In genomic region chr6:158293122-158293521, GRCh38 we compare ENCODE assay signal across 20 cellular contexts. TPM values are rescaled to one million over a fixed set of nuclear protein-coding genes. Genes with fewer than 3 reads are reported as not detected.
DNase-seq lines count a peak whose midpoint lies in the region; ATAC-seq and TF ChIP-seq lines count a peak whose summit lies in the region.
"Had no signal": no experiment of that assay in that cellular context is flagged by ENCODE, and none has a peak within 500 bp of the region (broad histone marks: within the 10 kb centered on the region; RNA-seq: fewer than 3 reads in every experiment).

No MANE protein-coding gene starts in this region.

- H3K79me2 ChIP-seq in OCI-LY7 (ENCODE audit: insufficient read depth, low read depth, low read length) (peaks cover 39% of the 10 kb centered on the region; the same call in 1 of the 2 replicates), MM.1S (ENCODE audit: low read length) (peaks cover 12% of the 10 kb centered on the region; the same call in 1 of the 2 replicates)

- H3K27ac ChIP-seq in CD4-positive, alpha-beta T cell (ENCODE audit: low read depth, low read length), result no peak overlapping the region
- H3K27ac ChIP-seq in OCI-LY7 (ENCODE audit: low read depth, low read length, poor library complexity, severe bottlenecking) (no peak overlapping the region), MM.1S (ENCODE audit: low read length) (no peak overlapping the region)
- H3K27ac ChIP-seq: PC-9, right lobe of liver, tibial artery had no signal

- H3K4me1 Mint-ChIP-seq in CD4-positive, alpha-beta T cell (ENCODE audit: low read depth), result peaks cover 36% of the 10 kb centered on the region
- H3K4me1 Mint-ChIP-seq: GM23338, WTC11 had no signal

- H3K4me2 ChIP-seq in OCI-LY7 (ENCODE audit: low read length) (0 out of 2 replicates have a peak overlapping the region, but pooled peaks have one; percentile 4), MM.1S (ENCODE audit: low read depth, low read length) (no peak overlapping the region)
- H3K4me2 ChIP-seq: GM23338, PC-9 had no signal

- peaks cover 43% of the 10 kb centered on the region for H3K36me3 Mint-ChIP-seq in CD4-positive, alpha-beta T cell (ENCODE audit: low read depth)

- no peak for TF ChIP-seq CTCF in CD4-positive, alpha-beta T cell (IDR thresholded peaks at IDR 0.05)
- TF ChIP-seq CTCF in OCI-LY7 (conservative IDR thresholded peaks at IDR 0.05; ENCODE audit: low read length) (no peak), MM.1S (IDR thresholded peaks at IDR 0.05; ENCODE audit: low read length) (no peak)

- intact Hi-C loops in CD4-positive, alpha-beta T cell (cut with DNase I, micrococcal nuclease), result loop anchor here in 1 of 2 experiments (5.0 kb wide), 1 partner anchor 61 kb away; no protein-coding TSS in a partner anchor
- intact Hi-C loops in OCI-LY7 (cut with micrococcal nuclease; ENCODE audit: unreplicated experiment), result no loop called here

- no peak overlapping the region for H3K9ac ChIP-seq in MM.1S (ENCODE audit: low read length)

- in situ Hi-C loops in KBM-7 (cut with MboI; ENCODE audit: low pct_unique_long_range_greater_than_20kb, low sequenced_read_pairs), result no loop called here

- BruUV-seq in OCI-LY7 (replicated peaks; lab: Mats Ljungman, UMichigan), result no TSS peak

- no peak for ATAC-seq in CD4-positive, alpha-beta T cell (ENCODE audit: poor library complexity)
- ATAC-seq in GM18870 (IDR thresholded peaks at IDR 0.05; ENCODE audit: unreplicated experiment), result peak; percentile 37
- peak; percentile 48 for ATAC-seq in HG02798 (IDR thresholded peaks at IDR 0.05; ENCODE audit: poor library complexity, unreplicated experiment)
- ATAC-seq: activated CD8-positive, alpha-beta memory T cell treated with anti-CD3 and anti-CD28 coated beads, Interleukin-2, amount 10 ng/mL, durations not matched to agents 7 days and 5 days; GM23338; K562; WTC11 had no signal

- no peaks in the 10 kb centered on the region for H3K27me3 Mint-ChIP-seq in CD4-positive, alpha-beta T cell
- H3K27me3 Mint-ChIP-seq: activated CD8-positive, alpha-beta memory T cell treated with anti-CD3 and anti-CD28 coated beads, Interleukin-2, amount 10 ng/mL, durations not matched to agents 7 days and 5 days had no signal

- H3K9me3 Mint-ChIP-seq in CD4-positive, alpha-beta T cell, result peaks cover 4% of the 10 kb centered on the region

- CTCF ChIA-PET in CD4-positive, alpha-beta T cell (lab: Charles Lee), result no interaction called here
- CTCF ChIA-PET in OCI-LY7 (lab: Charles Lee; ENCODE audit: unreplicated experiment), result no interaction called here

- H3K9me3 ChIP-seq in CD4-positive, alpha-beta T cell (ENCODE audit: control insufficient read depth, low read length), result peaks cover 19% of the 10 kb centered on the region
- H3K9me3 ChIP-seq in OCI-LY7 (ENCODE audit: low read length) (peaks cover 22% of the 10 kb centered on the region), MM.1S (replicated peaks; ENCODE audit: insufficient read depth, low read length) (no peaks in the 10 kb centered on the region)
- H3K9me3 ChIP-seq: right lobe of liver had no signal

- H4K20me1 ChIP-seq in OCI-LY7 (ENCODE audit: insufficient read depth, low read length) (peaks cover 11% of the 10 kb centered on the region; the same call in 1 of the 2 replicates), MM.1S (ENCODE audit: insufficient read depth, low read length) (no peaks in the 10 kb centered on the region)

- no peak overlapping the region for H2AFZ ChIP-seq in OCI-LY7 (ENCODE audit: low read length)
- H2AFZ ChIP-seq in MM.1S (ENCODE audit: low read length), result no peak overlapping the region
- H2AFZ ChIP-seq: GM23338, PC-9 had no signal

- peak overlapping the region; percentile 21 for H3K27ac Mint-ChIP-seq in CD4-positive, alpha-beta T cell
- H3K27ac Mint-ChIP-seq: activated CD8-positive, alpha-beta memory T cell treated with anti-CD3 and anti-CD28 coated beads, Interleukin-2, amount 10 ng/mL, durations not matched to agents 7 days and 5 days; GM23338; WTC11 had no signal

- H3K4me1 ChIP-seq in OCI-LY7 (ENCODE audit: insufficient read depth, low read length, poor library complexity, severe bottlenecking), result peaks cover 45% of the 10 kb centered on the region
- peaks cover 18% of the 10 kb centered on the region for H3K4me1 ChIP-seq in MM.1S (ENCODE audit: low read length)
- H3K4me1 ChIP-seq: right lobe of liver, tibial artery had no signal

- POLR2A ChIA-PET in CD4-positive, alpha-beta T cell (lab: Charles Lee), result no interaction called here
- POLR2A ChIA-PET in OCI-LY7 (lab: Charles Lee), result no interaction called here

- H3K4me3 ChIP-seq in OCI-LY7 (ENCODE audit: low read depth, low read length, poor library complexity, severe bottlenecking), result no peak overlapping the region
- H3K4me3 ChIP-seq in MM.1S (ENCODE audit: low read length), result no peak overlapping the region
- H3K4me3 ChIP-seq: GM23338, K562, PC-9, right lobe of liver, tibial artery had no signal

- DNase-seq in CD4-positive, alpha-beta T cell, result no peak
- DNase-seq in OCI-LY7 (ENCODE audit: low spot score) (peak; percentile 20), MM.1S (no peak), epidermal melanocyte (ENCODE audit: insufficient read length, low spot score) (no peak), KBM-7 (no peak), inferior parietal cortex (ENCODE audit: extremely low spot score) (no peak)
- DNase-seq: activated CD8-positive, alpha-beta memory T cell treated with anti-CD3 and anti-CD28 coated beads, Interleukin-2, amount 10 ng/mL, durations not matched to agents 7 days and 5 days; activated gamma-delta T cell; erythroblast; mesenchymal stem cell; NCI-H1694 treated with DMSO at 0.1 percent for 48 hours; PC-9; right lobe of liver; stimulated activated CD4-positive, alpha-beta T cell treated with anti-CD3 and anti-CD28 coated beads, Interleukin-1b, Interleukin-23, amount 100 ng/mL, for 48 hours; tibial artery had no signal

- no peak overlapping the region for H3K4me3 Mint-ChIP-seq in CD4-positive, alpha-beta T cell
- H3K4me3 Mint-ChIP-seq: activated CD8-positive, alpha-beta memory T cell treated with anti-CD3 and anti-CD28 coated beads, Interleukin-2, amount 10 ng/mL, durations not matched to agents 7 days and 5 days; GM23338; WTC11 had no signal

- no peaks in the 10 kb centered on the region for H3K27me3 ChIP-seq in CD4-positive, alpha-beta T cell (ENCODE audit: control insufficient read depth, insufficient read depth, low read length)
- no peaks in the 10 kb centered on the region for H3K27me3 ChIP-seq in MM.1S (replicated peaks; ENCODE audit: insufficient read depth, low read length)
- H3K27me3 ChIP-seq: right lobe of liver, tibial artery had no signal

- no peaks in the 10 kb centered on the region for H3K9me2 ChIP-seq in OCI-LY7 (ENCODE audit: insufficient read depth, low read length)
- H3K9me2 ChIP-seq in MM.1S (replicated peaks; ENCODE audit: insufficient read depth, low read length), result no peaks in the 10 kb centered on the region

- H3F3A ChIP-seq in MM.1S (ENCODE audit: insufficient read depth, low read length), result peaks cover 13% of the 10 kb centered on the region

- peaks cover 48% of the 10 kb centered on the region for H3K36me3 ChIP-seq in OCI-LY7 (ENCODE audit: insufficient read depth, low read length)
- H3K36me3 ChIP-seq in MM.1S (replicated peaks; ENCODE audit: insufficient read depth, low read length), result no peaks in the 10 kb centered on the region
- H3K36me3 ChIP-seq: right lobe of liver had no signal

RNA-seq across cellular contexts. Expression of gene TULP4, which starts 19.1 kb away (rescaled TPM):
- total RNA-seq in CD4-positive, alpha-beta T cell, result 10 to 100 TPM; 66.1 to 68.2 TPM
- 63.7 and 64.8 TPM in 2 replicates for total RNA-seq in OCI-LY7 (2014; rRNA removed; shearing (Covaris generic))
- total RNA-seq in OCI-LY7 (2022), result 51.4 and 62.1 TPM in 2 replicates
